In genomic region chr7:149021725-149022062, GRCh38 we compare ENCODE assay signal across 17 cellular contexts. TPM values are rescaled to one million over a fixed set of nuclear protein-coding genes. Genes with fewer than 3 reads are reported as not detected.
DNase-seq lines count a peak whose midpoint lies in the region; ATAC-seq, FAIRE-seq and TF ChIP-seq lines count a peak whose summit lies in the region.
"Had no signal": no experiment of that assay in that cellular context is flagged by ENCODE, and none has a peak within 500 bp of the region (broad histone marks: within the 10 kb centered on the region; RNA-seq: fewer than 3 reads in every experiment).

No MANE protein-coding gene starts in this region.

- H3K9me3 ChIP-seq in pancreas, result no peaks in the 10 kb centered on the region
- H3K9me3 ChIP-seq: right lobe of liver, upper lobe of left lung had no signal

- TF ChIP-seq CTCF in pancreas (IDR thresholded peaks at IDR 0.05), result no peak

- no peaks in the 10 kb centered on the region for H3K27me3 Mint-ChIP-seq in activated naive CD8-positive, alpha-beta T cell
- no peaks in the 10 kb centered on the region for H3K27me3 Mint-ChIP-seq in activated naive CD8-positive, alpha-beta T cell treated with anti-CD3 and anti-CD28 coated beads for 36 hours
- H3K27me3 Mint-ChIP-seq in dendritic cell treated with granulocyte-macrophage colony-stimulating factor and Interleukin-4, amounts not matched to agents 40 ng/mL and 50 ng/mL, for 4 days, result no peaks in the 10 kb centered on the region
- no peaks in the 10 kb centered on the region for H3K27me3 Mint-ChIP-seq in stimulated activated memory B cell treated with anti-CD40 and anti-IgM and Interleukin-4, amounts not matched to agents 10 μg/mL and 1 μg/mL and 100 μg/mL, for 72 hours

- peaks cover 0 to 17% (median 5%) of the 10 kb centered on the region in 3 donors for H3K36me3 ChIP-seq in pancreas

- intact Hi-C loops in dendritic cell treated with granulocyte-macrophage colony-stimulating factor and Interleukin-4, amounts not matched to agents 40 ng/mL and 50 ng/mL, for 4 days (cut with micrococcal nuclease), result no loop called here
- intact Hi-C loops in pancreas (cut with DNase I), result no loop called here

- DNase-seq in activated naive CD8-positive, alpha-beta T cell treated with anti-CD3 and anti-CD28 coated beads for 36 hours, result no peak
- no peak for DNase-seq in NCI-H748 treated with DMSO at 0.1 percent for 48 hours (lab: John Stamatoyannopoulos, UW)
- DNase-seq in LoVo (ENCODE audit: low spot score), result no peak
- no peak for DNase-seq in pancreas
- DNase-seq: central memory CD4-positive, alpha-beta T cell; GDM1; NCI-H226; SHP77 treated with DMSO at 0.1 percent for 48 hours; stimulated activated CD4-positive, alpha-beta T cell treated with anti-CD3 and anti-CD28 coated beads, Interleukin-4, amount 100 ng/mL, for 1 hour; upper lobe of left lung had no signal

- H3K4me1 Mint-ChIP-seq in activated naive CD8-positive, alpha-beta T cell (ENCODE audit: low read depth), result peaks cover 36% of the 10 kb centered on the region
- H3K4me1 Mint-ChIP-seq in activated naive CD8-positive, alpha-beta T cell treated with anti-CD3 and anti-CD28 coated beads for 36 hours, result peaks cover 30% of the 10 kb centered on the region
- peaks cover 54% of the 10 kb centered on the region for H3K4me1 Mint-ChIP-seq in dendritic cell treated with granulocyte-macrophage colony-stimulating factor and Interleukin-4, amounts not matched to agents 40 ng/mL and 50 ng/mL, for 4 days (ENCODE audit: low read depth)
- peaks cover 59% of the 10 kb centered on the region for H3K4me1 Mint-ChIP-seq in stimulated activated memory B cell treated with anti-CD40 and anti-IgM and Interleukin-4, amounts not matched to agents 10 μg/mL and 1 μg/mL and 100 μg/mL, for 72 hours

- no peak overlapping the region for H3K27ac ChIP-seq in pancreas
- H3K27ac ChIP-seq: right lobe of liver, upper lobe of left lung had no signal

- H3K27ac Mint-ChIP-seq in activated naive CD8-positive, alpha-beta T cell, result peak overlapping the region; percentile 76
- H3K27ac Mint-ChIP-seq in activated naive CD8-positive, alpha-beta T cell treated with anti-CD3 and anti-CD28 coated beads for 36 hours, result no peak overlapping the region
- H3K27ac Mint-ChIP-seq in dendritic cell treated with granulocyte-macrophage colony-stimulating factor and Interleukin-4, amounts not matched to agents 40 ng/mL and 50 ng/mL, for 4 days, result peak overlapping the region; percentile 63
- peak overlapping the region; percentile 54 for H3K27ac Mint-ChIP-seq in stimulated activated memory B cell treated with anti-CD40 and anti-IgM and Interleukin-4, amounts not matched to agents 10 μg/mL and 1 μg/mL and 100 μg/mL, for 72 hours

- ATAC-seq in HG03432 (IDR thresholded peaks at IDR 0.05; ENCODE audit: unreplicated experiment) (peak; percentile 56), pancreas (no peak)
- peak; percentile 45 for ATAC-seq in stimulated activated memory B cell treated with anti-CD40 and anti-IgM and Interleukin-4, amounts not matched to agents 10 μg/mL and 1 μg/mL and 100 μg/mL, for 72 hours
- ATAC-seq: right lobe of liver had no signal

- H3K4me1 ChIP-seq in pancreas, result peaks cover 0 to 24% (median 3%) of the 10 kb centered on the region in 3 donors

- WGBS in pancreas, 2 donors, result 70 to 76% methylated on average over 12 of the region's 12 CpGs

- peaks cover 17% of the 10 kb centered on the region for H3K36me3 Mint-ChIP-seq in activated naive CD8-positive, alpha-beta T cell
- H3K36me3 Mint-ChIP-seq in activated naive CD8-positive, alpha-beta T cell treated with anti-CD3 and anti-CD28 coated beads for 36 hours, result peaks cover 47% of the 10 kb centered on the region
- peaks cover 81% of the 10 kb centered on the region for H3K36me3 Mint-ChIP-seq in dendritic cell treated with granulocyte-macrophage colony-stimulating factor and Interleukin-4, amounts not matched to agents 40 ng/mL and 50 ng/mL, for 4 days (ENCODE audit: low read depth)
- H3K36me3 Mint-ChIP-seq in stimulated activated memory B cell treated with anti-CD40 and anti-IgM and Interleukin-4, amounts not matched to agents 10 μg/mL and 1 μg/mL and 100 μg/mL, for 72 hours, result peaks cover 54% of the 10 kb centered on the region

- H3K9me3 Mint-ChIP-seq in activated naive CD8-positive, alpha-beta T cell (ENCODE audit: low read depth), result no peaks in the 10 kb centered on the region
- no peaks in the 10 kb centered on the region for H3K9me3 Mint-ChIP-seq in activated naive CD8-positive, alpha-beta T cell treated with anti-CD3 and anti-CD28 coated beads for 36 hours
- H3K9me3 Mint-ChIP-seq in dendritic cell treated with granulocyte-macrophage colony-stimulating factor and Interleukin-4, amounts not matched to agents 40 ng/mL and 50 ng/mL, for 4 days, result no peaks in the 10 kb centered on the region
- no peaks in the 10 kb centered on the region for H3K9me3 Mint-ChIP-seq in stimulated activated memory B cell treated with anti-CD40 and anti-IgM and Interleukin-4, amounts not matched to agents 10 μg/mL and 1 μg/mL and 100 μg/mL, for 72 hours

- no peak overlapping the region for H3K4me3 Mint-ChIP-seq in activated naive CD8-positive, alpha-beta T cell
- H3K4me3 Mint-ChIP-seq in activated naive CD8-positive, alpha-beta T cell treated with anti-CD3 and anti-CD28 coated beads for 36 hours, result no peak overlapping the region
- no peak overlapping the region for H3K4me3 Mint-ChIP-seq in dendritic cell treated with granulocyte-macrophage colony-stimulating factor and Interleukin-4, amounts not matched to agents 40 ng/mL and 50 ng/mL, for 4 days
- H3K4me3 Mint-ChIP-seq in stimulated activated memory B cell treated with anti-CD40 and anti-IgM and Interleukin-4, amounts not matched to agents 10 μg/mL and 1 μg/mL and 100 μg/mL, for 72 hours, result peak overlapping the region; percentile 25

- no peaks in the 10 kb centered on the region for H3K27me3 ChIP-seq in pancreas
- H3K27me3 ChIP-seq: right lobe of liver, upper lobe of left lung had no signal

- no peak for FAIRE-seq in pancreas (lab: Jason Lieb, UNC)
- FAIRE-seq: frontal cortex, TTC549 had no signal

- no peak overlapping the region for H3K4me3 ChIP-seq in pancreas
- H3K4me3 ChIP-seq: right lobe of liver, upper lobe of left lung had no signal

RNA-seq across cellular contexts. Expression of gene PDIA4, which starts 6.6 kb away (rescaled TPM):
- total RNA-seq in activated naive CD8-positive, alpha-beta T cell treated with anti-CD3 and anti-CD28 coated beads for 36 hours, result 10 to 100 TPM; 83.7 to 86.3 TPM
- 100 to 1,000 TPM in 2 of 6 donors, 10 to 100 TPM in 4; 54.2 to 185 (median 86.7) TPM for total RNA-seq in pancreas
- polyA plus RNA-seq in pancreas, result 10 to 100 TPM; 35.6 to 52.1 TPM

Comparison
In these comparisons a context has a peak if more than half of its experiments do, and no peak if none do; other contexts are left out.
1. ATAC-seq: peak in HG03432 (single experiment) and stimulated activated memory B cell treated with anti-CD40 and anti-IgM and Interleukin-4, amounts not matched to agents 10 μg/mL and 1 μg/mL and 100 μg/mL, for 72 hours (single experiment); none in pancreas (0 of 4).